In genomic region chr9:6355728-6356127, GRCh38 we compare ENCODE assay signal across 12 cellular contexts. TPM values are rescaled to one million over a fixed set of nuclear protein-coding genes. Genes with fewer than 3 reads are reported as not detected.
DNase-seq lines count a peak whose midpoint lies in the region; ATAC-seq and TF ChIP-seq lines count a peak whose summit lies in the region.
"Had no signal": no experiment of that assay in that cellular context is flagged by ENCODE, and none has a peak within 500 bp of the region (broad histone marks: within the 10 kb centered on the region; RNA-seq: fewer than 3 reads in every experiment).

No MANE protein-coding gene starts in this region.

- DNase-seq in PC-9, result peak in 1 of 2 experiments; percentile 47
- peak in 1 of 2 donors; percentile 48 for DNase-seq in foreskin keratinocyte
- DNase-seq in putamen (ENCODE audit: low spot score), result no peak
- no peak for DNase-seq in T1000 (lab: John Stamatoyannopoulos, UW)
- DNase-seq in erythroblast (lab: John Stamatoyannopoulos, UW), result no peak
- DNase-seq in NCI-H226, result no peak
- DNase-seq: activated effector memory CD4-positive, alpha-beta T cell treated with Interleukin-2 at 50 U/mL for 16 hours; GDM1; NCI-H1105 treated with DMSO at 0.1 percent for 48 hours; nephron progenitor cell had no signal

- intact Hi-C loops in PC-9 (cut with micrococcal nuclease; ENCODE audit: unreplicated experiment), result loop anchor here (2.0 kb wide), 1 partner anchor 211 kb away; no protein-coding TSS in a partner anchor

- H3K27ac ChIP-seq in DOHH2 (ENCODE audit: low read depth, low read length) (no peak overlapping the region), PC-9 (peak overlapping the region; percentile 59), foreskin keratinocyte (no peak overlapping the region)

- H3F3A ChIP-seq in DOHH2 (ENCODE audit: control insufficient read depth, insufficient read depth), result peaks cover 6% of the 10 kb centered on the region; the same call in 1 of the 2 replicates
- peaks cover 6% of the 10 kb centered on the region; the same call in 1 of the 2 replicates for H3F3A ChIP-seq in PC-9 (ENCODE audit: insufficient read depth, low read depth)

- H3K79me2 ChIP-seq in DOHH2 (ENCODE audit: control insufficient read depth, low read length) (no peaks in the 10 kb centered on the region), PC-9 (ENCODE audit: low read depth) (no peaks in the 10 kb centered on the region)

- no TSS peak for BruUV-seq in PC-9 (replicated peaks; lab: Mats Ljungman, UMichigan)

- H2AFZ ChIP-seq in PC-9, result 0 out of 2 replicates have a peak overlapping the region, but pooled peaks have one; percentile 47

- H3K4me2 ChIP-seq in DOHH2 (ENCODE audit: low read length), result 0 out of 2 replicates have a peak overlapping the region, but pooled peaks have one; percentile 5
- H3K4me2 ChIP-seq in PC-9, result peak overlapping the region; percentile 50

- no peaks in the 10 kb centered on the region for H3K27me3 ChIP-seq in DOHH2 (ENCODE audit: control insufficient read depth, low read length)
- no peaks in the 10 kb centered on the region for H3K27me3 ChIP-seq in PC-9 (ENCODE audit: insufficient read depth, low read depth)
- H3K27me3 ChIP-seq in foreskin keratinocyte, result no peaks in the 10 kb centered on the region

- no peaks in the 10 kb centered on the region for H4K20me1 ChIP-seq in DOHH2 (ENCODE audit: control insufficient read depth, insufficient read depth, low read depth, low read length)
- H4K20me1 ChIP-seq in PC-9 (ENCODE audit: insufficient read depth), result no peaks in the 10 kb centered on the region

- TF ChIP-seq CTCF in DOHH2 (IDR thresholded peaks at IDR 0.05; ENCODE audit: low read depth, low read length, poor library complexity, severe bottlenecking) (no peak), PC-9 (conservative IDR thresholded peaks at IDR 0.05) (no peak; the same call in 1 of the 2 replicates), foreskin keratinocyte (conservative IDR thresholded peaks at IDR 0.05) (no peak)

- no peak for TF ChIP-seq POLR2A in erythroblast (IDR thresholded peaks at IDR 0.05; ENCODE audit: low read length)

- H3K4me3 ChIP-seq in DOHH2 (ENCODE audit: low read length) (no peak overlapping the region), PC-9 (peak overlapping the region; percentile 0; the same call in 1 of the 2 replicates)

- POLR2A ChIA-PET in PC-9 (lab: Charles Lee; ENCODE audit: unreplicated experiment), result interaction anchor here (0.7 kb wide), 1 partner anchor 244 kb away, joined by 11 read pairs; no protein-coding TSS in a partner anchor

- no peaks in the 10 kb centered on the region for H3K9me2 ChIP-seq in DOHH2 (replicated peaks; ENCODE audit: control insufficient read depth, low read length)
- H3K9me2 ChIP-seq in PC-9 (ENCODE audit: insufficient read depth), result no peaks in the 10 kb centered on the region

- H3K36me3 ChIP-seq in DOHH2 (ENCODE audit: control insufficient read depth, low read length) (no peaks in the 10 kb centered on the region), PC-9 (ENCODE audit: low read depth) (no peaks in the 10 kb centered on the region)

- H3K4me1 ChIP-seq in DOHH2 (ENCODE audit: control insufficient read depth, low read length), result peaks cover 26% of the 10 kb centered on the region
- peaks cover 34% of the 10 kb centered on the region for H3K4me1 ChIP-seq in PC-9 (replicated peaks; ENCODE audit: insufficient read depth)
- peaks cover 20% of the 10 kb centered on the region for H3K4me1 ChIP-seq in foreskin keratinocyte

- H3K9me3 ChIP-seq in DOHH2 (ENCODE audit: control insufficient read depth, insufficient read depth, low read length) (no peaks in the 10 kb centered on the region), PC-9 (ENCODE audit: insufficient read depth, low read depth) (no peaks in the 10 kb centered on the region)

- CTCF ChIA-PET in PC-9 (lab: Charles Lee), result interaction anchor here (0.7 kb wide), 2 partner anchors 137 to 148 kb away, joined by 4 to 6 read pairs; no protein-coding TSS in a partner anchor

- ATAC-seq in GM21447 (IDR thresholded peaks at IDR 0.05; ENCODE audit: unreplicated experiment) (peak; percentile 49), foreskin keratinocyte (peak; percentile 72)

RNA-seq across cellular contexts. Expression of gene TPD52L3, which starts 27.6 kb away (rescaled TPM):
- total RNA-seq in PC-9 (2021) (not detected in 2 replicates), foreskin keratinocyte (not detected in 2 replicates)
- not detected in 2 replicates for polyA plus RNA-seq in foreskin keratinocyte

RNA-seq across cellular contexts. Expression of gene UHRF2, which starts 57.3 kb away (rescaled TPM):
- total RNA-seq in PC-9 (2021) (32.6 and 40.9 TPM in 2 replicates), foreskin keratinocyte (54.3 and 63.2 TPM in 2 replicates)
- 20.4 and 22.0 TPM in 2 replicates for polyA plus RNA-seq in foreskin keratinocyte
